ENCODE assay signal across 2 cellular contexts in the genomic region with DNA sequence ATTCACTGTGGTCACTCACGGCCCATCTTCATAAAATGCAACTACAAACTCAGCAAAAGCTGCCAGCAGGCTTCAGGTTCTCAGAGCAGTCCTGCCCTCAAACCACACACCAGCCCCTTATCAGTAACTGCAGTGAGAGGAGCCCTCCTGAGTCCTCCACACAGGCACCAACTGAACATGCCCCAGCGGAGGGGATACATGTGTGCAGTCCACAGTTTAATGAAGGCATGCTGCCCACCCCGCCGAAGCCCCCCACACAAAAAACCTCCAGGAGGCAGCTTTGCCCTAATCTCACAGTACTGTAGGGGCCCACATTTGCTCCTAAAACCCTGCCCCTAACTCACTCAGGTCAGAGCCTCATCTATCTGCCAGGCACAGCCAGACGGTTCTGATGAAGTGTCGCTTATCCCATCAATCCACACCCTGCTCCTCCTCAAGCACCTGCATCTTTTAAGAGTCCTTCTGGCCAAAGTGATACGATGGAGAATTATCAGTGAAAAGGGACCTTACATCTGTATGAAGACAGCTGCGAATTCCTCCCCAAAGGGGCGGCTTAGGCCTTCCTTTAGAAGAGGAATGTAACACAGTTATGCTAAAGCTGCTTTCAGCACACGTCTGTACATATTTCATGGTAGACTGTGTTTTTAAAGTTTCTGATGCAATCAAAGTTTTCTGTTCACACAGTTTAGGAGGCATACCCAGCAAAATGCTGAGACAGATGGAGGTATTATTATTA.
A peak's percentile ranks its signal among the peaks of the same experiment; 100 is the strongest.
TF ChIP-seq lines count a peak whose summit lies in the region.

No MANE protein-coding gene starts in this region.

TF ChIP-seq in IMR-90, 13 proteins besides CTCF, POLR2A, EP300 and RAD21:
- TF ChIP-seq CHD1 (IDR thresholded peaks at IDR 0.05; ENCODE audit: low read depth, low read length): no peak
- 0 out of 2 replicates have a peak, but pooled peaks have one; percentile 2 for TF ChIP-seq CEBPB (IDR thresholded peaks at IDR 0.05; ENCODE audit: low read depth, low read length)
TF ChIP-seq in IMR-90: peak in this region for 1.

TF ChIP-seq in WTC11, 78 proteins besides CTCF, POLR2A, EP300 and RAD21:
- no peak for TF ChIP-seq ZNF425 (CRISPR knock-in tag; conservative IDR thresholded peaks at IDR 0.05)
- no peak for TF ChIP-seq ZNF416 (CRISPR knock-in tag; IDR thresholded peaks at IDR 0.05)
- no peak for TF ChIP-seq HMGA2 (CRISPR knock-in tag; IDR thresholded peaks at IDR 0.05)
